8 cellular contexts compared by ENCODE assay signal in genomic region chr6:30461055-30461454, GRCh38.
"Had no signal": no experiment of that assay in that cellular context is flagged by ENCODE, and none has a peak within 500 bp of the region (broad histone marks: within the 10 kb centered on the region; RNA-seq: fewer than 3 reads in every experiment).

No MANE protein-coding gene starts in this region.

- H2AFZ ChIP-seq: GM23338 had no signal

- H3K4me3 Mint-ChIP-seq: GM23338, H9 had no signal

- H3K36me3 Mint-ChIP-seq: IgD-negative memory B cell had no signal

- H3K4me2 ChIP-seq: GM23338 had no signal

- DNase-seq: H9, HCEC 1CT, KG1 had no signal

- H3K27ac Mint-ChIP-seq: GM23338, H9 had no signal

- ATAC-seq: GM23338 had no signal

- H3K9me3 Mint-ChIP-seq: GM23338, H9 had no signal

- H3K4me3 ChIP-seq: GM23338 had no signal

- FAIRE-seq: H1, H54 had no signal

- H3K27ac ChIP-seq: HL-60 had no signal
